27 cellular contexts compared by ENCODE assay signal in the genomic region with DNA sequence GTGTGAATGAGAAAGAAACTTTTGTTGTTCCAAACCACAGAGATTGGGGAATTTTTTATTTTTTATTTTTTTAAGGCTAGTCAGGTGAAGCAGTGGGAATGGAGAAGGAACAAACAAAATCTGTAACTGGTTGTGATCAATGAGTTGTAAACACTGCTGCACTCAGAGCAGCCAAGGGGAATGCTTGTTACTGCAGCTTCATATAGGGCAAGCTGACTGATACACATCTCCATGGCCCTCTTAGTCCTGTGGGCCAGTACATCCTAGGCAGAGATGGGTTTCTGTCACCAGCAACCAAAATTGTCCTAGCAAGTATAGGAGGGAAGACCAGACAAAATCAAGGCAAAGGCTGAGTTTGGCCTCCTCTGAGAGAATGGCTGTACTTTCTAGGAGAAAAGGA.
DNase-seq lines count a peak whose midpoint lies in the region; ATAC-seq, FAIRE-seq and TF ChIP-seq lines count a peak whose summit lies in the region.
"Had no signal": no experiment of that assay in that cellular context is flagged by ENCODE, and none has a peak within 500 bp of the region (broad histone marks: within the 10 kb centered on the region; RNA-seq: fewer than 3 reads in every experiment).

No MANE protein-coding gene starts in this region.

- peaks cover 9% of the 10 kb centered on the region for H3K27me3 Mint-ChIP-seq in endothelial cell (ENCODE audit: unreplicated experiment)
- H3K27me3 Mint-ChIP-seq: CD4-positive, CD25-positive, alpha-beta regulatory T cell had no signal

- peak overlapping the region; percentile 61 for H3K27ac Mint-ChIP-seq in endothelial cell (ENCODE audit: unreplicated experiment)
- H3K27ac Mint-ChIP-seq: CD14-positive monocyte; CD4-positive, alpha-beta memory T cell; CD4-positive, CD25-positive, alpha-beta regulatory T cell; CD8-positive, alpha-beta memory T cell had no signal

- H2AFZ ChIP-seq in K562 (ENCODE audit: low read depth, low read length), result no peak overlapping the region

- no peak overlapping the region for H3K4me3 Mint-ChIP-seq in endothelial cell (ENCODE audit: unreplicated experiment)
- H3K4me3 Mint-ChIP-seq: CD14-positive monocyte; CD4-positive, alpha-beta memory T cell; CD4-positive, CD25-positive, alpha-beta regulatory T cell; CD8-positive, alpha-beta memory T cell had no signal

- intact Hi-C loops in K562 (cut with micrococcal nuclease) (no loop called here), spleen (cut with DNase I; ENCODE audit: low total_unique reads) (no loop called here)

- no peak for TF ChIP-seq RAD21 in K562 (CRISPR knock-in tag; conservative IDR thresholded peaks at IDR 0.05 in 1 of 2, IDR thresholded peaks at IDR 0.05 in 1 of 2)

- no peak for TF ChIP-seq CTCF in HEK293 (tag by site-specific recombination; IDR thresholded peaks at IDR 0.05)
- no peak for TF ChIP-seq CTCF in K562 (IDR thresholded peaks at IDR 0.05 in 2 of 3, conservative IDR thresholded peaks at IDR 0.05 in 1 of 3; ENCODE audit: insufficient read depth in 2 of 3, low read depth in 1 of 3, low read length in 3 of 3)
- TF ChIP-seq CTCF in endothelial cell (IDR thresholded peaks at IDR 0.05; ENCODE audit: unreplicated experiment), result no peak
- no peak for TF ChIP-seq CTCF in spleen (IDR thresholded peaks at IDR 0.05 in 8 of 11, conservative IDR thresholded peaks at IDR 0.05 in 3 of 11)

- H3K27ac ChIP-seq in HEK293 (ENCODE audit: extremely low read depth, low read depth, low read length) (no peak overlapping the region), K562 (ENCODE audit: extremely low read depth, low read depth, low read length) (no peak overlapping the region), spleen (no peak overlapping the region)
- H3K27ac ChIP-seq: BLaER1 had no signal

- H3K79me2 ChIP-seq in K562 (ENCODE audit: control insufficient read depth, insufficient read depth, low read length), result no peaks in the 10 kb centered on the region

- ATAC-seq in K562 (no peak), HG03521 (IDR thresholded peaks at IDR 0.05; ENCODE audit: unreplicated experiment) (no peak)
- ATAC-seq: GM12878 had no signal

- no TSS peak for BruUV-seq in K562 (replicated peaks; lab: Mats Ljungman, UMichigan)

- H3K9me3 ChIP-seq in HEK293 (ENCODE audit: control insufficient read depth, insufficient read depth, low read depth, low read length) (no peaks in the 10 kb centered on the region), K562 (replicated peaks; ENCODE audit: control insufficient read depth, insufficient read depth, low read depth, low read length) (no peaks in the 10 kb centered on the region), spleen (no peaks in the 10 kb centered on the region)
- H3K9me3 ChIP-seq: BE2C, BLaER1 had no signal

- CTCF ChIA-PET in HEK293 (lab: Yijun Ruan, JAX) (interaction anchor here (0.9 kb wide), 1 partner anchor 242 kb away, joined by 3 read pairs; no protein-coding TSS in a partner anchor), K562 (lab: Yijun Ruan, JAX; ENCODE audit: low intra/inter-chr PET ratio) (no interaction called here)

- no peak overlapping the region for H3K9ac ChIP-seq in K562 (ENCODE audit: insufficient read depth in 1 of 2, low read depth in 2 of 2, low read length in 2 of 2)
- H3K9ac ChIP-seq: BLaER1 had no signal

- no peak overlapping the region for H3K4me3 ChIP-seq in HEK293 (ENCODE audit: low read depth, low read length)
- H3K4me3 ChIP-seq in K562, result no peak overlapping the region
- H3K4me3 ChIP-seq in spleen, result no peak overlapping the region
- H3K4me3 ChIP-seq: BLaER1, GM12878 had no signal

- H3K4me1 ChIP-seq in HEK293 (ENCODE audit: control insufficient read depth, insufficient read depth, low read length), result no peaks in the 10 kb centered on the region
- no peaks in the 10 kb centered on the region for H3K4me1 ChIP-seq in K562 (replicated peaks in 1 of 2; ENCODE audit: control insufficient read depth in 2 of 2, insufficient read depth in 2 of 2, low read length in 2 of 2)
- H3K4me1 ChIP-seq in spleen, result peaks cover 0 to 20% (median 3%) of the 10 kb centered on the region in 6 donors
- H3K4me1 ChIP-seq: BE2C had no signal

- peaks cover 3% of the 10 kb centered on the region for H3K4me1 Mint-ChIP-seq in endothelial cell (ENCODE audit: unreplicated experiment)
- H3K4me1 Mint-ChIP-seq: CD14-positive monocyte; CD4-positive, alpha-beta memory T cell; CD4-positive, CD25-positive, alpha-beta regulatory T cell; CD8-positive, alpha-beta memory T cell had no signal

- no peaks in the 10 kb centered on the region for H3K9me3 Mint-ChIP-seq in endothelial cell (ENCODE audit: unreplicated experiment)
- H3K9me3 Mint-ChIP-seq: CD4-positive, alpha-beta memory T cell had no signal

- FAIRE-seq in K562 (lab: Jason Lieb, UNC), result no peak
- FAIRE-seq: A204.1, GM12878, GM12892, GM18507 had no signal

- peaks cover under 1 to 21% of the 10 kb centered on the region in 2 experiments; a peak in 4 of 5 replicates for H3K27me3 ChIP-seq in K562 (ENCODE audit: control insufficient read depth in 2 of 2, insufficient read depth in 2 of 2, low read length in 2 of 2)
- H3K27me3 ChIP-seq in spleen (replicated peaks in 1 of 7), result peaks cover 0 to 1% (median 0%) of the 10 kb centered on the region in 7 donors
- H3K27me3 ChIP-seq: BE2C had no signal

- peaks cover 2% of the 10 kb centered on the region for H3K9me1 ChIP-seq in K562 (ENCODE audit: control insufficient read depth, insufficient read depth, low read length)

- H3K36me3 ChIP-seq in HEK293 (ENCODE audit: control insufficient read depth in 2 of 2, insufficient read depth in 1 of 2, low read length in 2 of 2) (no peaks in the 10 kb centered on the region), K562 (ENCODE audit: control insufficient read depth, insufficient read depth, low read length) (no peaks in the 10 kb centered on the region), spleen (no peaks in the 10 kb centered on the region)
- H3K36me3 ChIP-seq: BE2C, BLaER1 had no signal

- TF ChIP-seq POLR2A in K562 (conservative IDR thresholded peaks at IDR 0.05), result no peak
- no peak for TF ChIP-seq POLR2A in spleen (IDR thresholded peaks at IDR 0.05)

- DNase-seq in K562 (ENCODE audit: extremely low read depth in 1 of 4, low spot score in 3 of 4) (no peak), endothelial cell (ENCODE audit: low spot score) (no peak), spleen (no peak)
- DNase-seq in activated CD8-positive, alpha-beta memory T cell treated with anti-CD3 and anti-CD28 coated beads, Interleukin-2, amount 50 U/mL, for 4 hours, result no peak
- DNase-seq: 8988T; ACHN; BE2C; C1 segment of cervical spinal cord; CD4-positive, alpha-beta memory T cell; CD4-positive, CD25-positive, alpha-beta regulatory T cell; COR-L47; DMS 273 treated with DMSO at 0.1 percent for 48 hours; DMS153; DMS53; DMS79; DND-41; EL; GDM1 had no signal

- no peaks in the 10 kb centered on the region for H4K20me1 ChIP-seq in K562 (replicated peaks; ENCODE audit: control insufficient read depth, insufficient read depth, low read length)

- POLR2A ChIA-PET in HEK293 (lab: Yijun Ruan, JAX) (no interaction called here), K562 (lab: Yijun Ruan, JAX) (no interaction called here)

- in situ Hi-C loops in K562 (cut with MboI), result no loop called here

- no peaks in the 10 kb centered on the region for H3K36me3 Mint-ChIP-seq in endothelial cell (ENCODE audit: low read depth, unreplicated experiment)
- H3K36me3 Mint-ChIP-seq: CD14-positive monocyte; CD4-positive, alpha-beta memory T cell; CD4-positive, CD25-positive, alpha-beta regulatory T cell had no signal

- no peak for TF ChIP-seq EP300 in K562 (IDR thresholded peaks at IDR 0.05; ENCODE audit: low read length)

- H3K4me2 ChIP-seq in K562 (ENCODE audit: insufficient read depth, low read length), result no peak overlapping the region
- H3K4me2 ChIP-seq: BLaER1 had no signal

TF ChIP-seq in HEK293, 187 proteins besides CTCF, POLR2A, EP300 and RAD21:
- TF ChIP-seq RBAK (tag by site-specific recombination; IDR thresholded peaks at IDR 0.05), result peak; percentile 83; the same call in 1 of the 2 replicates
- TF ChIP-seq, protein P1, sequence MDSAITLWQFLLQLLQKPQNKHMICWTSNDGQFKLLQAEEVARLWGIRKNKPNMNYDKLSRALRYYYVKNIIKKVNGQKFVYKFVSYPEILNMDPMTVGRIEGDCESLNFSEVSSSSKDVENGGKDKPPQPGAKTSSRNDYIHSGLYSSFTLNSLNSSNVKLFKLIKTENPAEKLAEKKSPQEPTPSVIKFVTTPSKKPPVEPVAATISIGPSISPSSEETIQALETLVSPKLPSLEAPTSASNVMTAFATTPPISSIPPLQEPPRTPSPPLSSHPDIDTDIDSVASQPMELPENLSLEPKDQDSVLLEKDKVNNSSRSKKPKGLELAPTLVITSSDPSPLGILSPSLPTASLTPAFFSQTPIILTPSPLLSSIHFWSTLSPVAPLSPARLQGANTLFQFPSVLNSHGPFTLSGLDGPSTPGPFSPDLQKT (IDR thresholded peaks at IDR 0.05; ENCODE audit: borderline replicate concordance, low read depth, low read length), result no peak

TF ChIP-seq in K562, 482 proteins besides CTCF, POLR2A, EP300 and RAD21:
- TF ChIP-seq RBM25 (IDR thresholded peaks at IDR 0.05; ENCODE audit: low read depth, low read length, severe bottlenecking) (peak; percentile 16), JUNB (CRISPR knock-in tag; conservative IDR thresholded peaks at IDR 0.05) (no peak), HDAC6 (IDR thresholded peaks at IDR 0.05; ENCODE audit: low read depth, low read length) (no peak)
